In the genomic region with DNA sequence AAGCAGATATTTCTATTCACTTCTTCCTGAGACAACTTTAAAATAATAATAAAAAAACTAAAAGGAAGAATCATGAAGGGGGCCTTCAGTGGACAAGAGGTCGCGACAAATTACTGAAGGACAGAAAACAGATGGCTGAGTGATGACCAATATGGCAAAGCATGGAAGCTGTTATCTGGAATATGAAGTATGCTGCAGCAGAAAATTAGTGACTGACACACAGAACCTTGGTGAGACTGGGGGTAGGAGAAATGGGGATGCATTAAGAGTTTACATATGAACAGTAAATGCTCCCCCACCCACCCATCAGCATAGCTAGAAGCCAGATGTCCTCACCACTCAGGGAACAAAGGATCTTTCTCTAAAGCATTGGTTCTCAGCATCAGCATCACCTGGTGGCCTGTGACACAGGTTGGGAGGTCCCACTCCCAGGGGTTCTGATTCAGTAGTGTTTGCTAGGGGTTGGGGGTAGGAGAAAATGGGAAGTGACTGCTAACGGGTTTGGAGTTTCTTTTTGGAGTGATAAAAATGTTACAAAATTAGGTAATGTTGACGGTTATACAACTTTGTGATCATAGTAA, we compare ENCODE assay signal across 21 cellular contexts. TPM values are rescaled to one million over a fixed set of nuclear protein-coding genes. Genes with fewer than 3 reads are reported as not detected.
DNase-seq lines count a peak whose midpoint lies in the region; ATAC-seq and TF ChIP-seq lines count a peak whose summit lies in the region.
"Had no signal": no experiment of that assay in that cellular context is flagged by ENCODE, and none has a peak within 500 bp of the region (broad histone marks: within the 10 kb centered on the region; RNA-seq: fewer than 3 reads in every experiment).

No MANE protein-coding gene starts in this region.

- no peak overlapping the region for H3K4me2 ChIP-seq in mesenchymal stem cell (ENCODE audit: low read length, poor library complexity, severe bottlenecking)
- H3K4me2 ChIP-seq: BLaER1 had no signal

- H3K18ac ChIP-seq in mesenchymal stem cell (ENCODE audit: low read depth in 1 of 2, low read length in 2 of 2), result no peak overlapping the region

- H2AFZ ChIP-seq in mesenchymal stem cell (ENCODE audit: low read depth, low read length), result no peak overlapping the region

- H4K91ac ChIP-seq in mesenchymal stem cell (ENCODE audit: low read length), result no peak overlapping the region

- no peak overlapping the region for H2AK5ac ChIP-seq in mesenchymal stem cell (ENCODE audit: low read length, severe bottlenecking)

- H2BK15ac ChIP-seq in mesenchymal stem cell (ENCODE audit: low read depth, poor library complexity, severe bottlenecking), result no peak overlapping the region

- H3K27ac ChIP-seq in mesenchymal stem cell (ENCODE audit: low read length, poor library complexity, severe bottlenecking), result no peak overlapping the region
- H3K27ac ChIP-seq: BLaER1 had no signal

- peak; percentile 76 for ATAC-seq in WTC11
- no peak for ATAC-seq in HG03565 (IDR thresholded peaks at IDR 0.05; ENCODE audit: unreplicated experiment)
- ATAC-seq: K562, Panc1 had no signal

- POLR2A ChIA-PET in WTC11 (lab: Charles Lee), result no interaction called here

- H3K79me1 ChIP-seq in mesenchymal stem cell (replicated peaks; ENCODE audit: low read length, poor library complexity, severe bottlenecking), result peaks cover 6% of the 10 kb centered on the region

- no peak overlapping the region for H3K9ac ChIP-seq in mesenchymal stem cell (ENCODE audit: low read length)
- H3K9ac ChIP-seq: BLaER1 had no signal

- H3K27me3 Mint-ChIP-seq in WTC11 (ENCODE audit: low read depth), result no peaks in the 10 kb centered on the region
- H3K27me3 Mint-ChIP-seq in nephron progenitor cell (ENCODE audit: low read depth, poor library complexity), result no peaks in the 10 kb centered on the region
- H3K27me3 Mint-ChIP-seq: CD4-positive, alpha-beta memory T cell had no signal

- H3K27ac Mint-ChIP-seq in WTC11 (peak overlapping the region; percentile 88), nephron progenitor cell (no peak overlapping the region)
- H3K27ac Mint-ChIP-seq: CD4-positive, alpha-beta memory T cell had no signal

- H3K4me1 Mint-ChIP-seq in WTC11 (peaks cover 28% of the 10 kb centered on the region), nephron progenitor cell (no peaks in the 10 kb centered on the region)

- peak; percentile 20 for DNase-seq in H7
- DNase-seq in NCI-H146 treated with DMSO at 0.1 percent for 48 hours (lab: John Stamatoyannopoulos, UW; ENCODE audit: unreplicated experiment), result peak; percentile 18
- DNase-seq in WTC11 (ENCODE audit: low spot score), result no peak
- peak; percentile 17 for DNase-seq in mesenchymal stem cell
- no peak for DNase-seq in nephron progenitor cell
- DNase-seq in mucosa of gallbladder (ENCODE audit: low spot score), result no peak
- DNase-seq: Caco-2; CD4-positive, alpha-beta memory T cell; DND-41; MG63; NCI-H1417 treated with DMSO at 0.1 percent for 48 hours; NCI-H2029; NCI-H446; NCI-H748 treated with DMSO at 0.1 percent for 48 hours; NK-92 treated with Interleukin-12 subunit alpha and Interleukin-12 subunit beta, amount 100 ng/mL, for 24 hours; SIG-M5; T-helper 1 cell had no signal

- CTCF ChIA-PET in WTC11 (lab: Charles Lee), result interaction anchor here (1.4 kb wide), 1 partner anchor 49 kb away, joined by 3 read pairs; no protein-coding TSS in a partner anchor

- no peaks in the 10 kb centered on the region for H3K4me1 ChIP-seq in mesenchymal stem cell (ENCODE audit: control insufficient read depth, insufficient read depth, low read depth, low read length)
- H3K4me1 ChIP-seq: BLaER1, Caco-2 had no signal

- H3K9me3 Mint-ChIP-seq in WTC11 (peaks cover 16% of the 10 kb centered on the region), nephron progenitor cell (peaks cover 18% of the 10 kb centered on the region)

- H2BK120ac ChIP-seq in mesenchymal stem cell (ENCODE audit: low read depth, low read length), result no peak overlapping the region

- H4K8ac ChIP-seq in mesenchymal stem cell (ENCODE audit: low read length), result no peak overlapping the region

- H3K4me3 ChIP-seq in H7 (ENCODE audit: insufficient read depth, low read depth, low read length), result no peak overlapping the region
- H3K4me3 ChIP-seq in mesenchymal stem cell (ENCODE audit: insufficient read depth in 1 of 2, low read depth in 1 of 2, low read length in 2 of 2), result no peak overlapping the region
- H3K4me3 ChIP-seq: BLaER1, K562, MG63 had no signal

- no peak overlapping the region for H3K23ac ChIP-seq in mesenchymal stem cell (ENCODE audit: low read length in 2 of 2)

- H3K4me3 Mint-ChIP-seq in WTC11, result no peak overlapping the region
- no peak overlapping the region for H3K4me3 Mint-ChIP-seq in nephron progenitor cell
- H3K4me3 Mint-ChIP-seq: CD4-positive, alpha-beta memory T cell had no signal

- H3K27me3 ChIP-seq in H7 (ENCODE audit: control insufficient read depth, insufficient read depth, low read length), result no peaks in the 10 kb centered on the region
- H3K27me3 ChIP-seq in mesenchymal stem cell (ENCODE audit: control insufficient read depth in 1 of 2, insufficient read depth in 1 of 2, low read length in 2 of 2), result no peaks in the 10 kb centered on the region
- H3K27me3 ChIP-seq: BLaER1, MG63 had no signal

- H3K14ac ChIP-seq in mesenchymal stem cell (ENCODE audit: low read length in 2 of 2), result no peak overlapping the region

- H2BK12ac ChIP-seq in mesenchymal stem cell (ENCODE audit: low read length in 2 of 2), result no peak overlapping the region

- H3K36me3 ChIP-seq in H7 (replicated peaks; ENCODE audit: control insufficient read depth, insufficient read depth, low read length) (no peaks in the 10 kb centered on the region), mesenchymal stem cell (ENCODE audit: control insufficient read depth in 1 of 2, insufficient read depth in 2 of 2, low read depth in 1 of 2, low read length in 2 of 2) (peaks cover 0 to 7% of the 10 kb centered on the region in 2 experiments)

- peaks cover 23% of the 10 kb centered on the region for H3K36me3 Mint-ChIP-seq in WTC11
- peaks cover 82% of the 10 kb centered on the region for H3K36me3 Mint-ChIP-seq in nephron progenitor cell (ENCODE audit: low read depth)

- H3K9me3 ChIP-seq in mesenchymal stem cell (ENCODE audit: control insufficient read depth, low read length), result peaks cover 6% of the 10 kb centered on the region

- WGBS in mesenchymal stem cell, result 74% methylated on average over 4 of the region's 4 CpGs

- TF ChIP-seq CTCF in WTC11 (IDR thresholded peaks at IDR 0.05), result no peak
- TF ChIP-seq CTCF in nephron progenitor cell (IDR thresholded peaks at IDR 0.05), result no peak

- H2BK5ac ChIP-seq in mesenchymal stem cell (ENCODE audit: low read depth, low read length, poor library complexity, severe bottlenecking), result no peak overlapping the region

- H3K4ac ChIP-seq in mesenchymal stem cell (ENCODE audit: low read depth in 1 of 2, low read length in 2 of 2), result no peak overlapping the region

TF ChIP-seq in WTC11, 78 proteins besides CTCF, POLR2A, EP300 and RAD21:
- TF ChIP-seq ZNF423 (CRISPR knock-in tag; IDR thresholded peaks at IDR 0.05) (0 out of 2 replicates have a peak, but pooled peaks have one; percentile 32), FOXP4 (CRISPR knock-in tag; IDR thresholded peaks at IDR 0.05) (no peak)

RNA-seq across cellular contexts. Expression of gene NARS2, which starts 59.7 kb away (rescaled TPM):
- total RNA-seq in H7 (2014; rRNA removed; shearing (Covaris generic)), result 51.8 and 59.1 TPM in 2 replicates
- total RNA-seq in WTC11 (2021) (36.4 to 42.8 TPM (median 42.6 TPM) in 3 replicates), mucosa of gallbladder (16.3 TPM)
- polyA plus RNA-seq in mesenchymal stem cell (2013, experiment 1 of 2), result 7.0 TPM
- 8.4 TPM for polyA plus RNA-seq in mesenchymal stem cell (2013, experiment 2 of 2)

Comparison
In these comparisons a context has a peak if more than half of its experiments do, and no peak if none do; other contexts are left out.
1. DNase-seq: peak in H7 (single experiment), NCI-H146 treated with DMSO at 0.1 percent for 48 hours (single experiment) and mesenchymal stem cell (single experiment); none in WTC11 (single experiment), nephron progenitor cell (single experiment) and mucosa of gallbladder (single experiment).